8 cellular contexts compared by ENCODE assay signal in the genomic region with DNA sequence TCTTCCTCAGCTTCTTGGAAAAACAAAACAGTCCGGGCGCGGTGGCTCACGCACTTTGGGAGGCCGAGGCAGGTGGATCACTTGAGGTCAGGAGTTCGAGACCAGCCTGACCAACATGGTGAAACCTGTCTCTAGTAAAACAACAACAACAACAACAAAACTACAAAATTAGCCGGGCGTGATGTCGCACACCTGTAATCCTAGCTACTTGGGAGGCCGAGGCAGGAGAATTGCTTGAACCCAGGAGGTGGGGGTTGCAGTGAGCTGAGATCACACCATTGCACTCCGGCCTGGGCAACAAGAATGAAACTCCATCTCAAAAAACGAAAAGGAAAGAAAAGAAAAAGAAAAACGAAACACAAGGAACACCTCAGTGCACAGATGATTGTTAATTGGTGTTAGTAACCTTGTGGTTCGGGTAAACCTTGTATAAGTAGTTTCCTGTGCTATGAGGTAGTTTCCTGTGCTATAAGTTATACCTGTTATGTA. TPM values are rescaled to one million over a fixed set of nuclear protein-coding genes. Genes with fewer than 3 reads are reported as not detected.
A peak's percentile ranks its signal among the peaks of the same experiment; 100 is the strongest.
DNase-seq lines count a peak whose midpoint lies in the region; ATAC-seq, FAIRE-seq and TF ChIP-seq lines count a peak whose summit lies in the region.
"Not testable (repeated sequence)": the region's sequence is repeated elsewhere in the genome, so short reads cannot be mapped to it uniquely, and the experiment has no call there.

No MANE protein-coding gene starts in this region.

- dilution Hi-C loops in keratinocyte (cut with MboI; ENCODE audit: extremely low pct_ligation_motif_present, low sequenced_read_pairs) = not testable (repeated sequence)

- H3K27ac Mint-ChIP-seq in CD4-positive, CD25-positive, alpha-beta regulatory T cell = peak overlapping the region; percentile 96 to 99 (median 98)
- H3K27ac Mint-ChIP-seq in HFFc6 (peak overlapping the region; percentile 40), WTC11 (peak overlapping the region; percentile 91)

- H3K79me2 ChIP-seq in keratinocyte (ENCODE audit: control insufficient read depth, insufficient read depth, low read length) = not testable (repeated sequence)

- H4K20me1 ChIP-seq in keratinocyte (ENCODE audit: control insufficient read depth, extremely low read depth, insufficient read depth, low read length) = not testable (repeated sequence)

- WGBS in small intestine, 3 donors = 41 to 63% (median 43%) methylated on average over 14 of the region's 14 CpGs

- peaks cover 23% of the 10 kb centered on the region for H3K36me3 ChIP-seq in CD4-positive, CD25-positive, alpha-beta regulatory T cell (ENCODE audit: control insufficient read depth, insufficient read depth, low read length)
- H3K36me3 ChIP-seq in brain microvascular endothelial cell (replicated peaks); keratinocyte (ENCODE audit: control insufficient read depth in 2 of 2, extremely low read depth in 1 of 2, insufficient read depth in 2 of 2, low read length in 2 of 2); small intestine (ENCODE audit: control insufficient read depth in 2 of 2, insufficient read depth in 2 of 2, low read length in 2 of 2): not testable (repeated sequence)

- H3K9me1 ChIP-seq in keratinocyte (ENCODE audit: control insufficient read depth, extremely low read depth, insufficient read depth, low read length) = not testable (repeated sequence)

- H3K4me1 ChIP-seq in CD4-positive, CD25-positive, alpha-beta regulatory T cell (ENCODE audit: control insufficient read depth, insufficient read depth, low read length, poor library complexity, severe bottlenecking) = peaks cover 45% of the 10 kb centered on the region
- not testable (repeated sequence) for H3K4me1 ChIP-seq in keratinocyte (ENCODE audit: control insufficient read depth, extremely low read depth, insufficient read depth, low read length); small intestine (ENCODE audit: control insufficient read depth in 2 of 2, insufficient read depth in 1 of 2, low read depth in 1 of 2, low read length in 1 of 2)

- H3K27me3 ChIP-seq in CD4-positive, CD25-positive, alpha-beta regulatory T cell (ENCODE audit: control insufficient read depth, insufficient read depth, low read length); brain microvascular endothelial cell (replicated peaks); keratinocyte (ENCODE audit: control insufficient read depth, extremely low read depth, insufficient read depth, low read length); small intestine (ENCODE audit: control insufficient read depth in 2 of 2, insufficient read depth in 2 of 2, low read length in 2 of 2): not testable (repeated sequence)

- H3K27ac ChIP-seq in CD4-positive, CD25-positive, alpha-beta regulatory T cell (ENCODE audit: insufficient read depth, low read length, poor library complexity, severe bottlenecking) = peak overlapping the region; percentile 91
- not testable (repeated sequence) for H3K27ac ChIP-seq in brain microvascular endothelial cell; keratinocyte (ENCODE audit: control insufficient read depth, insufficient read depth, low read length)
- H3K27ac ChIP-seq in small intestine (ENCODE audit: low read depth in 1 of 2, low read length in 1 of 2) = peak overlapping the region in 1 of 2 donors; percentile 62

- peak overlapping the region; percentile 86 for H3K4me2 ChIP-seq in keratinocyte (ENCODE audit: control insufficient read depth, extremely low read depth, insufficient read depth, low read depth, low read length)

- TF ChIP-seq CTCF in HFFc6 (IDR thresholded peaks at IDR 0.05); WTC11 (IDR thresholded peaks at IDR 0.05); brain microvascular endothelial cell (IDR thresholded peaks at IDR 0.05; ENCODE audit: low read depth, low read length, missing control alignments); keratinocyte (optimal IDR thresholded peaks at IDR 0.05 in 1 of 3, IDR thresholded peaks at IDR 0.05 in 1 of 3, conservative IDR thresholded peaks at IDR 0.05 in 1 of 3; ENCODE audit: extremely low read depth in 1 of 3, insufficient read depth in 2 of 3, low read length in 3 of 3): not testable (repeated sequence)

- peak overlapping the region; percentile 97 to 99 (median 98) for H3K4me3 Mint-ChIP-seq in CD4-positive, CD25-positive, alpha-beta regulatory T cell
- H3K4me3 Mint-ChIP-seq in HFFc6 = peak overlapping the region; percentile 98
- H3K4me3 Mint-ChIP-seq in WTC11 = peak overlapping the region; percentile 99

- not testable (repeated sequence) for H2AFZ ChIP-seq in keratinocyte (ENCODE audit: control insufficient read depth, low read length)

- POLR2A ChIA-PET in WTC11 (lab: Charles Lee) = not testable (repeated sequence)

- ATAC-seq in CD4-positive, CD25-positive, alpha-beta regulatory T cell (ENCODE audit: low read depth in 2 of 2) = peak; percentile 72 to 74
- ATAC-seq in GM19035 (IDR thresholded peaks at IDR 0.05; ENCODE audit: unreplicated experiment) (peak; percentile 50), HG03565 (IDR thresholded peaks at IDR 0.05; ENCODE audit: unreplicated experiment) (peak; percentile 62)
- not testable (repeated sequence) for ATAC-seq in WTC11

- in situ Hi-C loops in brain microvascular endothelial cell (cut with HindIII; ENCODE audit: low pct_ligation_motif_present, low sequenced_read_pairs) = not testable (repeated sequence)

- peaks cover 36 to 52% (median 41%) of the 10 kb centered on the region in 4 donors for H3K4me1 Mint-ChIP-seq in CD4-positive, CD25-positive, alpha-beta regulatory T cell
- peaks cover 42% of the 10 kb centered on the region for H3K4me1 Mint-ChIP-seq in HFFc6 (ENCODE audit: low read depth)
- peaks cover 21% of the 10 kb centered on the region for H3K4me1 Mint-ChIP-seq in WTC11

- not testable (repeated sequence) for H3K9me3 Mint-ChIP-seq in CD4-positive, CD25-positive, alpha-beta regulatory T cell; HFFc6; WTC11

- CTCF ChIA-PET in WTC11 (lab: Charles Lee) = interaction anchor here (1.4 kb wide), 1 partner anchor 196 kb away, joined by 3 read pairs; no protein-coding TSS in a partner anchor

- H3K9me3 ChIP-seq in CD4-positive, CD25-positive, alpha-beta regulatory T cell (ENCODE audit: control insufficient read depth in 2 of 2, low read length in 2 of 2); keratinocyte (ENCODE audit: control insufficient read depth, low read depth, low read length); small intestine (ENCODE audit: control insufficient read depth, low read depth): not testable (repeated sequence)

- H3K27me3 Mint-ChIP-seq in CD4-positive, CD25-positive, alpha-beta regulatory T cell; HFFc6 (ENCODE audit: insufficient read depth): not testable (repeated sequence)
- H3K27me3 Mint-ChIP-seq in WTC11 (ENCODE audit: low read depth) = peaks cover 16% of the 10 kb centered on the region

- DNase-seq in CD4-positive, CD25-positive, alpha-beta regulatory T cell = peak in 2 of 3 donors; percentile 67 to 80
- DNase-seq in HFFc6; WTC11 (ENCODE audit: low spot score); brain microvascular endothelial cell; keratinocyte (ENCODE audit: low read depth, low spot score): not testable (repeated sequence)
- peak; percentile 25 for DNase-seq in small intestine

- not testable (repeated sequence) for H3K9ac ChIP-seq in keratinocyte (ENCODE audit: control insufficient read depth, extremely low read depth, insufficient read depth, low read length)

- not testable (repeated sequence) for FAIRE-seq in keratinocyte (lab: Jason Lieb, UNC); small intestine (lab: Jason Lieb, UNC)

- peaks cover 32% of the 10 kb centered on the region for H3K36me3 Mint-ChIP-seq in CD4-positive, CD25-positive, alpha-beta regulatory T cell
- not testable (repeated sequence) for H3K36me3 Mint-ChIP-seq in HFFc6 (ENCODE audit: low read depth)
- H3K36me3 Mint-ChIP-seq in WTC11 = peaks cover 16% of the 10 kb centered on the region

- H3K4me3 ChIP-seq in CD4-positive, CD25-positive, alpha-beta regulatory T cell (ENCODE audit: low read depth, low read length) = peak overlapping the region; percentile 98
- H3K4me3 ChIP-seq in brain microvascular endothelial cell (ENCODE audit: low read depth, low read length) (peak overlapping the region; percentile 75), keratinocyte (ENCODE audit: control insufficient read depth in 2 of 3, extremely low read depth in 1 of 3, insufficient read depth in 2 of 3, low read depth in 1 of 3, low read length in 3 of 3) (peak overlapping the region in 2 of 3 experiments; percentile 92 to 98), small intestine (ENCODE audit: low read depth in 1 of 2, low read length in 2 of 2) (peak overlapping the region; percentile 30 to 60)

RNA-seq across cellular contexts. Expression of a gene that starts 1.1 kb away (rescaled TPM):
- total RNA-seq in CD4-positive, CD25-positive, alpha-beta regulatory T cell = 85.5 TPM
- 10 to 100 TPM; 21.8 to 30.2 (median 24.5) TPM for polyA plus RNA-seq in CD4-positive, CD25-positive, alpha-beta regulatory T cell
- 1 to 10 TPM; 1.4 to 2.1 (median 1.8) TPM for total RNA-seq in HFFc6 (2021; fragmentation: NEBNext Ultra II Directional; extraction: Animal tissue kit (Norgen Biotek cat#: 25700))
- total RNA-seq in WTC11 (2021) = 9.7 to 12.5 TPM (median 10.2 TPM) in 3 replicates
- polyA plus RNA-seq in keratinocyte (0.90 to 1.8 TPM (median 1.1 TPM) in 3 replicates), small intestine (under 1 TPM; 0.27 to 0.79 (median 0.45) TPM)
- polyA plus RNA-seq in keratinocyte (2011; ENCODE audit: low read depth) = 0.69 TPM
- polyA plus RNA-seq in keratinocyte (2011; cell fraction: cytosol; rRNA removed) = 0.34 and 0.95 TPM in 2 replicates
- 2.2 and 2.4 TPM in 2 replicates for polyA plus RNA-seq in keratinocyte (2011; cell fraction: nucleus; rRNA removed)
- polyA plus RNA-seq in keratinocyte (2012; ENCODE audit: low replicate concordance) = 0.49 and 0.71 TPM in 2 replicates
- polyA minus RNA-seq in keratinocyte = 1.4 to 4.6 TPM (median 1.8 TPM) in 3 replicates
- 1.2 TPM for polyA minus RNA-seq in keratinocyte (2011; cell fraction: cytosol; rRNA and poly(A)+ RNA removed)
- 3.2 and 6.6 TPM in 2 replicates for polyA minus RNA-seq in keratinocyte (2011; cell fraction: nucleus; rRNA and poly(A)+ RNA removed)

Comparison
In these comparisons a context has a peak if more than half of its experiments do, and no peak if none do; other contexts are left out.
1. H3K4me3 ChIP-seq: peak in every context shown above with its lines; median percentile 98 in CD4-positive, CD25-positive, alpha-beta regulatory T cell; 95 in keratinocyte; 75 in brain microvascular endothelial cell; 45 in small intestine.
2. H3K27ac Mint-ChIP-seq: peak in every context shown above with its lines; median percentile 98 in CD4-positive, CD25-positive, alpha-beta regulatory T cell; 91 in WTC11; 40 in HFFc6.